Comparison of ENCODE assay signal across 35 cellular contexts in the genomic region with DNA sequence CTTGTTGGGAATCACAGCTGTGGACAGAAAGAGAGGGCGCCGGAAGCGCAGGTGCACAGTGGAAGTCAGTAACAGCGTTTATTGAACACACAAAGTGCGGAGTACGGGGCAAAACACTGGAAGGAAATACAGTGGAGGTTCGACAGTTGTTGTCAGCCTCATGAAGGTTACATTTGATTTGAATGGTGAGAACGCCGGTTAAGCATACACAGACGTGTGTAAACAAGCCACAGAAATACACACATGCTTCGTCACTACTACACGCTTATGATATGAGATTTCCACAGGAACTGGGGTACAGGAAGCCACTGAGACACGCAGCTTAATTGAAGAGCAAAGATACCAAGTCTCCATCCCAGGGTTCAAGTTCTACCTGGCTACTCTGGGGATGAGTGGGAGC. TPM values are rescaled to one million over a fixed set of nuclear protein-coding genes. Genes with fewer than 3 reads are reported as not detected.
"Had no signal": no experiment of that assay in that cellular context is flagged by ENCODE, and none has a peak within 500 bp of the region (broad histone marks: within the 10 kb centered on the region; RNA-seq: fewer than 3 reads in every experiment).

No MANE protein-coding gene starts in this region.

- H3K36me3 Mint-ChIP-seq: immature natural killer cell; naive B cell; natural killer cell; stimulated activated memory B cell treated with anti-CD40 and anti-IgM and Interleukin-4, amounts not matched to agents 10 μg/mL and 1 μg/mL and 100 μg/mL, for 72 hours; type B pancreatic cell had no signal

- H3K4me1 Mint-ChIP-seq: immature natural killer cell; naive B cell; natural killer cell; stimulated activated memory B cell treated with anti-CD40 and anti-IgM and Interleukin-4, amounts not matched to agents 10 μg/mL and 1 μg/mL and 100 μg/mL, for 72 hours; stimulated activated naive CD8-positive, alpha-beta T cell treated with anti-CD3 and anti-CD28 coated beads, Interleukin-15, amount 100 ng/mL, for 72 hours had no signal

- H3K4me2 ChIP-seq: smooth muscle cell had no signal

- H3K27me3 Mint-ChIP-seq: stimulated activated memory B cell treated with anti-CD40 and anti-IgM and Interleukin-4, amounts not matched to agents 10 μg/mL and 1 μg/mL and 100 μg/mL, for 72 hours had no signal

- H3K9me3 Mint-ChIP-seq: immature natural killer cell; natural killer cell; stimulated activated memory B cell treated with anti-CD40 and anti-IgM and Interleukin-4, amounts not matched to agents 10 μg/mL and 1 μg/mL and 100 μg/mL, for 72 hours; stimulated activated naive CD8-positive, alpha-beta T cell treated with anti-CD3 and anti-CD28 coated beads, Interleukin-15, amount 100 ng/mL, for 72 hours; type B pancreatic cell had no signal

- ATAC-seq: heart left ventricle; left colon; left lung; lower lobe of right lung; natural killer cell; right lobe of liver; stimulated activated memory B cell treated with anti-CD40 and anti-IgM and Interleukin-4, amounts not matched to agents 10 μg/mL and 1 μg/mL and 100 μg/mL, for 72 hours; stimulated activated naive CD8-positive, alpha-beta T cell treated with anti-CD3 and anti-CD28 coated beads, Interleukin-15, amount 100 ng/mL, for 72 hours had no signal

- H3K9me3 ChIP-seq: heart left ventricle, left lung, lower lobe of right lung, right atrium auricular region, right lobe of liver, testis, thyroid gland, uterus had no signal

- H3K27ac ChIP-seq: heart left ventricle, left lung, lower lobe of right lung, parathyroid adenoma, right atrium auricular region, right lobe of liver, testis, thyroid gland had no signal

- H3K4me1 ChIP-seq: heart left ventricle, lower lobe of right lung, parathyroid adenoma, right atrium auricular region, right lobe of liver, testis, thyroid gland, uterus had no signal

- H3K27ac Mint-ChIP-seq: immature natural killer cell; naive B cell; natural killer cell; stimulated activated memory B cell treated with anti-CD40 and anti-IgM and Interleukin-4, amounts not matched to agents 10 μg/mL and 1 μg/mL and 100 μg/mL, for 72 hours; type B pancreatic cell had no signal

- H3K36me3 ChIP-seq: heart left ventricle, left lung, lower lobe of right lung, right atrium auricular region, right lobe of liver, thyroid gland, uterus had no signal

- H3K27me3 ChIP-seq: heart left ventricle, left lung, right atrium auricular region, right lobe of liver, testis, thyroid gland, uterus had no signal

- H2AFZ ChIP-seq: parathyroid adenoma had no signal

- H3K9ac ChIP-seq: parathyroid adenoma had no signal

- H3K4me3 Mint-ChIP-seq: immature natural killer cell; naive B cell; natural killer cell; stimulated activated memory B cell treated with anti-CD40 and anti-IgM and Interleukin-4, amounts not matched to agents 10 μg/mL and 1 μg/mL and 100 μg/mL, for 72 hours; stimulated activated naive CD8-positive, alpha-beta T cell treated with anti-CD3 and anti-CD28 coated beads, Interleukin-15, amount 100 ng/mL, for 72 hours; type B pancreatic cell had no signal

- DNase-seq: heart left ventricle; hypothalamus; immature natural killer cell; kidney; left colon; left lung; lower lobe of right lung; mammary epithelial cell; mesenchymal stem cell; naive B cell; natural killer cell; nucleus accumbens; right lobe of liver; stimulated activated CD4-positive, alpha-beta T cell treated with anti-CD3 and anti-CD28 coated beads, Interleukin-1b, Interleukin-23, amount 100 ng/mL, for 48 hours; stimulated activated CD4-positive, alpha-beta T cell treated with anti-CD3 and anti-CD28 coated beads, Interleukin-2, amount 100 ng/mL, for 48 hours; stimulated activated CD4-positive, alpha-beta T cell treated with anti-CD3 and anti-CD28 coated beads, Interleukin-4, amount 100 ng/mL, for 4 hours; stimulated activated CD8-positive, alpha-beta memory T cell treated with anti-CD3 and anti-CD28 coated beads, Interleukin-4, amount 100 ng/mL, for 48 hours; stimulated activated naive CD4-positive, alpha-beta T cell treated with Interleukin-2 at 50 U/mL for 16 hours; stimulated activated naive CD8-positive, alpha-beta T cell treated with anti-CD3 and anti-CD28 coated beads, Interleukin-15, amount 100 ng/mL, for 72 hours; substantia nigra; testis; thyroid gland; uterus had no signal

- H3K4me3 ChIP-seq: heart left ventricle, left lung, lower lobe of right lung, right atrium auricular region, right lobe of liver, smooth muscle cell, testis, thyroid gland, uterus had no signal

RNA-seq across cellular contexts. Expression of gene CCKAR, which starts 12.0 kb away (rescaled TPM):
- total RNA-seq: kidney, left colon, left lung, liver, lower lobe of right lung, mammary epithelial cell, mononuclear cell, natural killer cell, posterior vena cava, pulmonary artery endothelial cell, right atrium auricular region, right lobe of liver, skeletal muscle tissue, thyroid gland, ureter, uterus had no signal
- polyA plus RNA-seq: heart left ventricle, immature natural killer cell, liver, mammary epithelial cell, neural cell had no signal
